In the genomic region with DNA sequence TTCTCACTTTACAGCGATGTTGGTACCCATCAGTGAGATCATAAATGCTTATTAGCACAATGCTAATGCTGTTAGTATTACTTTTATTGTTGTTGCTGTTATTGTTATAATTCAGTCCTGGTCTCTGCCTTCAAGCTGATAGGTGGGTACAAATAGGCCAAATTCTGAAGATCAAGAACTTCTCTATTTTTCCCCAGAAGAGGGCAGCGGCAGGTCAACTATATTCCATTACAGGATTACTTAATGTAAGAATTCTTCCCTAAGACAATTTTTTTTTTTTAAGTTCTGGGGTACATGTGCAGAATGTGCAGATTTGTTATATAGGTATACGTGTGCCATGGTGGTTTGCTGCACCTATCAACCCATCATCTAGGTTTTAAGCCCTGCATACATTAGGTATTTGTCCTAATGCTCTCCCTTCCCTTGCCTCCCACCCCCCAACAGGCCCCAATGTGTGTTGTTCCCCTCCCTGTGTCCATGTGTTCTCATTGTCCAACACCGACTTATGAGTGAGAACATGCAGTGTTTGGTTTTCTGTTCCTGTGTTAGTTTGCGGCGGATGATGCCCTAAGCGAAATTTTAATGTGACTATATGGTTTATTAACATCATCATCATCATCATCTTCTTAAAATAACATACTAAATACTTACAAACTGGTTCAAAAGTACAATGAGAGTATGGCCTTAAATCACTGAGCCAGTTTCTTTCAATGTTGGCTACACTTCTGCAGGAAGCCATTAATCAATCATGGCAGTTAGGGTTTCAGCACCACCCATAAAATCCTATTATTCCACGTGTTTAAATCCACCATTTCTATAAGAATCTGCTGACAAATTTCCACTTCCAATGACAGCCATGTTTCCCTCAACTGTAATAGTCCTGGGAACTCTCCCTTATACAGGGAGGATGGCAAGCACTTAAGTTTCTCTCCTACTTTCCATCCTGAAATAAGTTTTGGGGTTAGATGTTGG, we compare ENCODE assay signal across 9 cellular contexts. TPM values are rescaled to one million over a fixed set of nuclear protein-coding genes. Genes with fewer than 3 reads are reported as not detected.
A peak's percentile ranks its signal among the peaks of the same experiment; 100 is the strongest.
DNase-seq lines count a peak whose midpoint lies in the region; ATAC-seq, FAIRE-seq and TF ChIP-seq lines count a peak whose summit lies in the region.
"Had no signal": no experiment of that assay in that cellular context is flagged by ENCODE, and none has a peak within 500 bp of the region (broad histone marks: within the 10 kb centered on the region; RNA-seq: fewer than 3 reads in every experiment).

No MANE protein-coding gene starts in this region.

- no peak overlapping the region for H4K8ac ChIP-seq in trophoblast cell (ENCODE audit: low read depth, low read length)

- no peak overlapping the region for H2AK5ac ChIP-seq in trophoblast cell (ENCODE audit: low read length)

- no peak overlapping the region for H4K12ac ChIP-seq in trophoblast cell (ENCODE audit: low read depth, low read length)

- H3K27me3 ChIP-seq in trophoblast cell (ENCODE audit: insufficient read depth, low read length), result no peaks in the 10 kb centered on the region

- H3K79me2 ChIP-seq in trophoblast cell (ENCODE audit: control insufficient read depth, insufficient read depth, low read length, poor library complexity), result no peaks in the 10 kb centered on the region

- no peak for ATAC-seq in GM18517 (IDR thresholded peaks at IDR 0.05; ENCODE audit: unreplicated experiment)
- ATAC-seq in GM19455 (IDR thresholded peaks at IDR 0.05; ENCODE audit: unreplicated experiment), result no peak
- ATAC-seq: effector memory CD8-positive, alpha-beta T cell had no signal

- no peak overlapping the region for H3K18ac ChIP-seq in trophoblast cell (ENCODE audit: low read length)

- peak; percentile 39 for TF ChIP-seq CTCF in AG09309 (IDR thresholded peaks at IDR 0.05; ENCODE audit: control insufficient read depth, insufficient read depth, low read depth, low read length, missing control alignments)

- no peak overlapping the region for H3K4ac ChIP-seq in trophoblast cell (ENCODE audit: low read depth, low read length)

- no peak overlapping the region for H2AFZ ChIP-seq in trophoblast cell (ENCODE audit: insufficient read depth, low read length, poor library complexity)

- DNase-seq in AG09309 (ENCODE audit: low read depth) (peak; percentile 14), GM03348 (ENCODE audit: low spot score) (peak; percentile 29), NCI-H82 (lab: John Stamatoyannopoulos, UW) (peak; percentile 38), dedifferentiated amniotic fluid mesenchymal stem cell (ENCODE audit: extremely low spot score) (peak; percentile 18), trophoblast cell (peak; percentile 12 to 57), GM12892 (ENCODE audit: insufficient read length) (no peak)

- H2BK5ac ChIP-seq in trophoblast cell (ENCODE audit: low read depth, low read length, poor library complexity), result no peak overlapping the region

- no peak overlapping the region for H3K23ac ChIP-seq in trophoblast cell (ENCODE audit: low read length)

- no peak overlapping the region for H2BK120ac ChIP-seq in trophoblast cell (ENCODE audit: insufficient read depth, low read length, poor library complexity)

- WGBS in trophoblast cell (ENCODE audit: extremely low coverage, insufficient coverage, insufficient read length), result no CpG with 5 or more reads among the region's 8 CpGs

- no peak overlapping the region for H4K91ac ChIP-seq in trophoblast cell (ENCODE audit: low read depth, low read length)

- H3K4me3 ChIP-seq in AG09309 (ENCODE audit: control insufficient read depth, low read depth, low read length) (no peak overlapping the region), trophoblast cell (ENCODE audit: low read depth, low read length) (no peak overlapping the region)

- no peak overlapping the region for H3K4me2 ChIP-seq in trophoblast cell (ENCODE audit: low read length)

- H3K9ac ChIP-seq in trophoblast cell (ENCODE audit: low read length), result no peak overlapping the region

- H2BK12ac ChIP-seq in trophoblast cell (ENCODE audit: low read length), result no peak overlapping the region

- no peak for FAIRE-seq in GM12892 (lab: Jason Lieb, UNC)

- H3K14ac ChIP-seq in trophoblast cell (ENCODE audit: low read length), result no peak overlapping the region

- no peaks in the 10 kb centered on the region for H3K9me3 ChIP-seq in trophoblast cell (ENCODE audit: insufficient read depth, low read depth, low read length)

- no peaks in the 10 kb centered on the region for H3K79me1 ChIP-seq in trophoblast cell (ENCODE audit: low read length)

- no peak for TF ChIP-seq POLR2A in GM12892 (IDR thresholded peaks at IDR 0.05; ENCODE audit: low read depth, low read length)

- no peak overlapping the region for H3K27ac ChIP-seq in trophoblast cell (ENCODE audit: low read depth, low read length)

- peaks cover 6 to 14% of the 10 kb centered on the region in 2 experiments for H3K36me3 ChIP-seq in trophoblast cell (ENCODE audit: control insufficient read depth in 1 of 2, insufficient read depth in 2 of 2, low read length in 2 of 2)

- H3K4me1 ChIP-seq in trophoblast cell (ENCODE audit: control insufficient read depth in 1 of 2, insufficient read depth in 2 of 2, low read length in 2 of 2), result no peaks in the 10 kb centered on the region

RNA-seq across cellular contexts. Expression of a gene that starts 19.2 kb away (rescaled TPM):
- 29.4 and 30.4 TPM in 2 replicates for polyA plus RNA-seq in trophoblast cell (2013)
- 3.0 TPM for polyA plus RNA-seq in GM12892 (2012; ENCODE audit: missing spikeins)

RNA-seq across cellular contexts. Expression of a gene that starts 39.3 kb away (rescaled TPM):
- polyA plus RNA-seq in trophoblast cell (2013), result 0.47 and 0.55 TPM in 2 replicates
- polyA plus RNA-seq in GM12892 (2012; ENCODE audit: missing spikeins), result not detected
